29 cellular contexts compared by ENCODE assay signal in genomic region chr20:45313065-45313695, GRCh38. TPM values are rescaled to one million over a fixed set of nuclear protein-coding genes. Genes with fewer than 3 reads are reported as not detected.
"Had no signal": no experiment of that assay in that cellular context is flagged by ENCODE, and none has a peak within 500 bp of the region (broad histone marks: within the 10 kb centered on the region; RNA-seq: fewer than 3 reads in every experiment).

No MANE protein-coding gene starts in this region.

- H3K36me3 Mint-ChIP-seq: activated naive CD4-positive, alpha-beta T cell treated with anti-CD3 and anti-CD28 coated beads, Interleukin-2, amount 10 ng/mL, durations not matched to agents 7 days and 5 days; activated naive CD8-positive, alpha-beta T cell treated with anti-CD3 and anti-CD28 coated beads for 36 hours had no signal

- H3K4me3 Mint-ChIP-seq: activated CD8-positive, alpha-beta T cell treated with anti-CD3 and anti-CD28 coated beads for 36 hours; activated naive CD4-positive, alpha-beta T cell treated with anti-CD3 and anti-CD28 coated beads, Interleukin-2, amount 10 ng/mL, durations not matched to agents 7 days and 5 days; activated naive CD8-positive, alpha-beta T cell treated with anti-CD3 and anti-CD28 coated beads for 36 hours; activated T-cell treated with anti-CD3 and anti-CD28 coated beads, Interleukin-2, amount 50 U/mL, for 72 hours had no signal

- DNase-seq: activated CD4-positive, alpha-beta T cell treated with anti-CD3 and anti-CD28 coated beads, Interleukin-2, amount 50 U/mL, for 1 hour; activated CD4-positive, CD25-positive, alpha-beta regulatory T cell; activated CD8-positive, alpha-beta memory T cell treated with anti-CD3 and anti-CD28 coated beads, Interleukin-2, amount 50 U/mL, for 4 hours; activated CD8-positive, alpha-beta T cell treated with anti-CD3 and anti-CD28 coated beads for 36 hours; activated gamma-delta T cell treated with Interleukin-2 at 50 U/mL for 16 hours; activated naive CD8-positive, alpha-beta T cell treated with anti-CD3 and anti-CD28 coated beads for 36 hours; activated T-cell treated with anti-CD3 and anti-CD28 coated beads, Interleukin-2, amount 50 U/mL, for 72 hours; brain microvascular endothelial cell; NCI-H1048; NCI-H146; NCI-H187 treated with DMSO at 0.1 percent for 48 hours; NCI-H2081 treated with DMSO at 0.1 percent for 48 hours; NCI-H2227 treated with DMSO at 0.1 percent for 48 hours; NCI-H446 treated with DMSO at 0.1 percent for 48 hours; NCI-H526; NCI-H82; Right ventricle myocardium superior; RPMI8226; SJCRH30; SK-N-SH; T-helper 1 cell had no signal

- H3K4me2 ChIP-seq: SK-N-SH had no signal

- H3K9me3 ChIP-seq: SJCRH30, SK-N-SH had no signal

- H3K4me3 ChIP-seq: cardiac muscle cell, SJCRH30 had no signal

- H3K36me3 ChIP-seq: brain microvascular endothelial cell, cardiac muscle cell, SJCRH30 had no signal

- H3K27ac Mint-ChIP-seq: activated CD8-positive, alpha-beta T cell treated with anti-CD3 and anti-CD28 coated beads for 36 hours; activated naive CD4-positive, alpha-beta T cell treated with anti-CD3 and anti-CD28 coated beads, Interleukin-2, amount 10 ng/mL, durations not matched to agents 7 days and 5 days; activated naive CD8-positive, alpha-beta T cell treated with anti-CD3 and anti-CD28 coated beads for 36 hours; activated T-cell treated with anti-CD3 and anti-CD28 coated beads, Interleukin-2, amount 50 U/mL, for 72 hours; activated T-helper 2 cell treated with anti-CD3 and anti-CD28 coated beads, Interferon-gamma antibody, Interleukin-2, Interleukin-4, amounts not matched to agents 10 μg/mL and 5 μg/mL and 100 μg/mL, durations not matched to agents 14 hours and 24 hours and 36 hours had no signal

- ATAC-seq: activated CD8-positive, alpha-beta T cell treated with anti-CD3 and anti-CD28 coated beads for 36 hours; activated T-cell treated with anti-CD3 and anti-CD28 coated beads, Interleukin-2, amount 50 U/mL, for 72 hours had no signal

- H3K9me3 Mint-ChIP-seq: activated CD8-positive, alpha-beta T cell treated with anti-CD3 and anti-CD28 coated beads for 36 hours; activated naive CD4-positive, alpha-beta T cell treated with anti-CD3 and anti-CD28 coated beads, Interleukin-2, amount 10 ng/mL, durations not matched to agents 7 days and 5 days; activated naive CD8-positive, alpha-beta T cell treated with anti-CD3 and anti-CD28 coated beads for 36 hours; activated T-cell treated with anti-CD3 and anti-CD28 coated beads, Interleukin-2, amount 50 U/mL, for 72 hours; activated T-helper 2 cell treated with anti-CD3 and anti-CD28 coated beads, Interferon-gamma antibody, Interleukin-2, Interleukin-4, amounts not matched to agents 10 μg/mL and 5 μg/mL and 100 μg/mL, durations not matched to agents 14 hours and 24 hours and 36 hours had no signal

- H3K27ac ChIP-seq: brain microvascular endothelial cell, cardiac muscle cell, SJCRH30, VCaP had no signal

- H3K9ac ChIP-seq: SK-N-SH had no signal

- H3K4me1 ChIP-seq: SJCRH30 had no signal

RNA-seq across cellular contexts. Expression of gene MATN4, which starts 5.1 kb away (rescaled TPM):
- total RNA-seq: cardiac muscle cell, M059J, Right ventricle myocardium superior had no signal
- polyA plus RNA-seq: cardiac muscle cell had no signal

RNA-seq across cellular contexts. Expression of gene RBPJL, which starts 6.5 kb away (rescaled TPM):
- total RNA-seq: activated CD8-positive, alpha-beta T cell treated with anti-CD3 and anti-CD28 coated beads for 36 hours; activated naive CD8-positive, alpha-beta T cell treated with anti-CD3 and anti-CD28 coated beads for 36 hours; activated T-cell treated with anti-CD3 and anti-CD28 coated beads, Interleukin-2, amount 50 U/mL, for 72 hours; activated T-helper 2 cell treated with anti-CD3 and anti-CD28 coated beads, Interferon-gamma antibody, Interleukin-2, Interleukin-4, amounts not matched to agents 10 μg/mL and 5 μg/mL and 100 μg/mL, durations not matched to agents 14 hours and 24 hours and 36 hours; cardiac muscle cell; LHCN-M2; M059J; OCI-LY7; Right ventricle myocardium superior; SJCRH30; T-helper 2 cell treated with Interferon-gamma antibody and Interleukin-4, amounts not matched to agents 100 ng/mL and 5 ng/mL, for 36 hours had no signal
- polyA plus RNA-seq: cardiac muscle cell, SK-N-SH had no signal

RNA-seq across cellular contexts. Expression of gene SDC4, which starts 35.0 kb away (rescaled TPM):
- total RNA-seq: OCI-LY7 had no signal

RNA-seq across cellular contexts. Expression of gene SLPI, which starts 58.8 kb away (rescaled TPM):
- total RNA-seq: activated CD8-positive, alpha-beta T cell treated with anti-CD3 and anti-CD28 coated beads for 36 hours; activated naive CD8-positive, alpha-beta T cell treated with anti-CD3 and anti-CD28 coated beads for 36 hours; activated T-cell treated with anti-CD3 and anti-CD28 coated beads, Interleukin-2, amount 50 U/mL, for 72 hours; activated T-helper 2 cell treated with anti-CD3 and anti-CD28 coated beads, Interferon-gamma antibody, Interleukin-2, Interleukin-4, amounts not matched to agents 10 μg/mL and 5 μg/mL and 100 μg/mL, durations not matched to agents 14 hours and 24 hours and 36 hours; cardiac muscle cell; LHCN-M2; OCI-LY7; SJCRH30; T-helper 2 cell treated with Interferon-gamma antibody and Interleukin-4, amounts not matched to agents 100 ng/mL and 5 ng/mL, for 36 hours had no signal
- polyA plus RNA-seq: SK-N-SH had no signal
